In the genomic region with DNA sequence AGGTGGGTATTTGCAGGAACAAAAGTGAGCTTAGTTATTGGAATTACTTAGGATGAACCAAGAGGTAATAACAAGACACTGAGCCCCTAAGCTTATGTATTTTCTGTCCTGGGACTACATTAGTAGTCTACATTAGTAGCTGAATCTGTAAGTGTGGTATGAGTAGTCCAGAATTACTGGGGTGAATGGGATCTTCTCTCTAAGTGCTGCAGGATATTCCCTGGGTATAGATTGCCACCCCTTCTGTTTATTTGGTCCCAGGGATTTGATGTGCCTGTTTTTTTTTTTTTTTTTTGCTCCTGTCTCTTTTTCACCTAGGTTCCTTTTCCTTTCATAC, we compare ENCODE assay signal across 9 cellular contexts. TPM values are rescaled to one million over a fixed set of nuclear protein-coding genes. Genes with fewer than 3 reads are reported as not detected.
DNase-seq lines count a peak whose midpoint lies in the region; ATAC-seq lines count a peak whose summit lies in the region.
"Had no signal": no experiment of that assay in that cellular context is flagged by ENCODE, and none has a peak within 500 bp of the region (broad histone marks: within the 10 kb centered on the region; RNA-seq: fewer than 3 reads in every experiment).

No MANE protein-coding gene starts in this region.

- H3K79me2 ChIP-seq in GM23248 (ENCODE audit: insufficient read depth): peaks cover 95% of the 10 kb centered on the region

- H3K4me3 ChIP-seq in GM08714 (ENCODE audit: low read length): peak overlapping the region; percentile 18; the same call in 1 of the 2 replicates
- H3K4me3 ChIP-seq in GM23248: no peak overlapping the region

- H2AFZ ChIP-seq in GM23248: no peak overlapping the region

- peaks cover 55% of the 10 kb centered on the region for H3K4me1 ChIP-seq in GM23248 (ENCODE audit: insufficient read depth)

- H3K36me3 ChIP-seq in GM23248 (ENCODE audit: low read depth): no peaks in the 10 kb centered on the region

- in situ Hi-C loops in GM23248 (cut with MboI): no loop called here

- ATAC-seq in left lobe of liver (peak; percentile 11), GM18858 (IDR thresholded peaks at IDR 0.05; ENCODE audit: unreplicated experiment) (no peak)
- no peak for ATAC-seq in activated CD4-positive, CD25-positive, alpha-beta regulatory T cell treated with anti-CD3 and anti-CD28 coated beads, Interleukin-2, amount 50 U/mL, for 24 hours

- H3K27ac ChIP-seq in GM23248: peak overlapping the region; percentile 92

- H3F3A ChIP-seq in GM23248 (ENCODE audit: insufficient read depth): peaks cover 35% of the 10 kb centered on the region

- peak overlapping the region; percentile 62; the same call in 1 of the 2 replicates for H3K9ac ChIP-seq in GM23248

- peak overlapping the region; percentile 87 for H3K4me2 ChIP-seq in GM23248 (ENCODE audit: unreplicated experiment)

- DNase-seq in GM23248: peak; percentile 22
- DNase-seq in NCI-H69 (lab: John Stamatoyannopoulos, UW): peak; percentile 45
- DNase-seq in left lobe of liver (ENCODE audit: low spot score): no peak
- DNase-seq in globus pallidus (ENCODE audit: low spot score): no peak
- DNase-seq in NCI-H1417 treated with DMSO at 0.1 percent for 48 hours (lab: John Stamatoyannopoulos, UW): no peak
- DNase-seq: Karpas-422 had no signal

- no peaks in the 10 kb centered on the region for H3K9me3 ChIP-seq in GM23248 (ENCODE audit: low read depth)

- H4K20me1 ChIP-seq in GM23248 (ENCODE audit: insufficient read depth): no peaks in the 10 kb centered on the region; the same call in 1 of the 2 replicates

- no peaks in the 10 kb centered on the region for H3K9me2 ChIP-seq in GM23248 (ENCODE audit: insufficient read depth)

- no peaks in the 10 kb centered on the region for H3K27me3 ChIP-seq in GM23248 (replicated peaks; ENCODE audit: insufficient read depth)

RNA-seq across cellular contexts. Expression of a gene that starts 5.9 kb away (rescaled TPM):
- total RNA-seq in GM23248 (2014; rRNA removed; shearing (Covaris generic)): 17.8 and 22.8 TPM in 2 replicates
- polyA plus RNA-seq in GM23248 (2016; fragmentation: Nextera tagmentation; extraction: Ambion mirVana): 12.3 and 13.2 TPM in 2 replicates
- total RNA-seq in left lobe of liver: 10.7 TPM

Comparison
In these comparisons a context has a peak if more than half of its experiments do, and no peak if none do; other contexts are left out.
1. DNase-seq: peak in GM23248 (single experiment) and NCI-H69 (single experiment); none in left lobe of liver (single experiment), globus pallidus (single experiment) and NCI-H1417 treated with DMSO at 0.1 percent for 48 hours (single experiment).